Comparison of ENCODE assay signal across 24 cellular contexts in genomic region chr7:70497793-70498192, GRCh38.
"Had no signal": no experiment of that assay in that cellular context is flagged by ENCODE, and none has a peak within 500 bp of the region (broad histone marks: within the 10 kb centered on the region; RNA-seq: fewer than 3 reads in every experiment).

No MANE protein-coding gene starts in this region.

- H3K27me3 ChIP-seq: colonic mucosa, dorsolateral prefrontal cortex, esophagus squamous epithelium, gastroesophageal sphincter, heart left ventricle, hepatocyte, left lung had no signal

- ATAC-seq: gastroesophageal sphincter; heart left ventricle; left lung; left ventricle myocardium superior; lower lobe of right lung; mucosa of descending colon; naive thymus-derived CD8-positive, alpha-beta T cell had no signal

- H3K4me1 ChIP-seq: colonic mucosa, heart left ventricle, left lung, lower lobe of right lung had no signal

- H3K27ac ChIP-seq: colonic mucosa, dorsolateral prefrontal cortex, epithelial cell of prostate, gastroesophageal sphincter, heart left ventricle, hepatocyte, left lung, lower lobe of right lung had no signal

- DNase-seq: colonic mucosa; dermis blood vessel endothelial cell; dorsolateral prefrontal cortex; effector CD4-positive, alpha-beta T cell; effector memory CD4-positive, alpha-beta T cell; erythroblast; esophagus squamous epithelium; foreskin fibroblast; heart left ventricle; immature natural killer cell; islet precursor cell; left cardiac atrium; left lung; left ventricle myocardium superior; lower lobe of right lung; mesenchymal stem cell; mucosa of descending colon; naive B cell; naive thymus-derived CD8-positive, alpha-beta T cell had no signal

- FAIRE-seq: endothelial cell of umbilical vein, frontal cortex had no signal

- H3K36me3 ChIP-seq: colonic mucosa, esophagus squamous epithelium, gastroesophageal sphincter, heart left ventricle, left lung, lower lobe of right lung had no signal

- H3K4me3 ChIP-seq: colonic mucosa, dorsolateral prefrontal cortex, esophagus squamous epithelium, gastroesophageal sphincter, heart left ventricle, hepatocyte, left lung, lower lobe of right lung, mucosa of descending colon had no signal
